ENCODE assay signal across 36 cellular contexts in genomic region chr1:150663322-150663721, GRCh38. TPM values are rescaled to one million over a fixed set of nuclear protein-coding genes. Genes with fewer than 3 reads are reported as not detected.
"Had no signal": no experiment of that assay in that cellular context is flagged by ENCODE, and none has a peak within 500 bp of the region (broad histone marks: within the 10 kb centered on the region; RNA-seq: fewer than 3 reads in every experiment).

No MANE protein-coding gene starts in this region.

- H3K4me3 Mint-ChIP-seq: activated CD4-positive, alpha-beta memory T cell treated with anti-CD3 and anti-CD28 coated beads for 36 hours; activated CD4-positive, alpha-beta T cell treated with anti-CD3 and anti-CD28 coated beads for 36 hours; activated CD4-positive, alpha-beta T cell treated with anti-CD3 and anti-CD28 coated beads, Interleukin-2, amount 10 ng/mL, durations not matched to agents 24 days and 14 days; activated CD8-positive, alpha-beta memory T cell treated with anti-CD3 and anti-CD28 coated beads, Interleukin-2, amount 10 ng/mL, durations not matched to agents 7 days and 5 days; activated CD8-positive, alpha-beta T cell treated with anti-CD3 and anti-CD28 coated beads, Interleukin-2, amount 10 ng/mL, durations not matched to agents 7 days and 5 days; activated naive CD4-positive, alpha-beta T cell treated with anti-CD3 and anti-CD28 coated beads, Interleukin-2, amount 10 ng/mL, durations not matched to agents 7 days and 5 days; activated naive CD8-positive, alpha-beta T cell; activated T-helper 1 cell treated with anti-CD3 and anti-CD28 coated beads, Interleukin-12 subunit alpha, Interleukin-12 subunit beta, Interleukin-2, Interleukin-4 antibody, amounts not matched to agents 30 ng/mL and 10 ng/mL and 1 ng/mL, durations not matched to agents 14 hours and 24 hours and 36 hours; central memory CD8-positive, alpha-beta T cell; dendritic cell treated with granulocyte-macrophage colony-stimulating factor and Interleukin-4, amounts not matched to agents 40 ng/mL and 50 ng/mL, for 4 days had no signal

- H3K4me1 Mint-ChIP-seq: activated CD8-positive, alpha-beta memory T cell treated with anti-CD3 and anti-CD28 coated beads, Interleukin-2, amount 10 ng/mL, durations not matched to agents 7 days and 5 days had no signal

- DNase-seq: activated CD4-positive, alpha-beta memory T cell treated with anti-CD3 and anti-CD28 coated beads for 36 hours; activated CD4-positive, alpha-beta T cell treated with anti-CD3 and anti-CD28 coated beads for 36 hours; activated CD4-positive, alpha-beta T cell treated with anti-CD3 and anti-CD28 coated beads, Interleukin-2, amount 10 ng/mL, durations not matched to agents 24 days and 14 days; activated CD4-positive, CD25-positive, alpha-beta regulatory T cell; activated CD4-positive, CD25-positive, alpha-beta regulatory T cell treated with anti-CD3 and anti-CD28 coated beads, Interleukin-2, amount 50 U/mL, for 72 hours; activated CD8-positive, alpha-beta memory T cell treated with anti-CD3 and anti-CD28 coated beads, Interleukin-2, amount 10 ng/mL, durations not matched to agents 7 days and 5 days; activated CD8-positive, alpha-beta memory T cell treated with anti-CD3 and anti-CD28 coated beads, Interleukin-2, amount 50 U/mL, for 4 hours; activated CD8-positive, alpha-beta T cell treated with anti-CD3 and anti-CD28 coated beads, Interleukin-2, amount 10 ng/mL, durations not matched to agents 7 days and 5 days; activated effector memory CD4-positive, alpha-beta T cell treated with anti-CD3 and anti-CD28 coated beads, Interleukin-2, amount 50 U/mL, for 16 hours; activated naive CD4-positive, alpha-beta T cell treated with anti-CD3 and anti-CD28 coated beads, Interleukin-2, amount 10 ng/mL, durations not matched to agents 7 days and 5 days; activated T-cell treated with anti-CD3 and anti-CD28 coated beads, Interleukin-2, amount 50 U/mL, for 1 hour; activated T-cell treated with anti-CD3 and anti-CD28 coated beads, Interleukin-2, amount 50 U/mL, for 48 hours; amniotic stem cell; anterior cingulate cortex; brain microvascular endothelial cell; dorsolateral prefrontal cortex; effector memory CD4-positive, alpha-beta T cell; erythroblast; foreskin keratinocyte; gastrocnemius medialis; glutamatergic neuron; heart left ventricle; T-helper 2 cell had no signal

- H3K9me3 ChIP-seq: esophagus muscularis mucosa, gastrocnemius medialis, heart left ventricle had no signal

- H3K27ac Mint-ChIP-seq: activated CD4-positive, alpha-beta memory T cell treated with anti-CD3 and anti-CD28 coated beads for 36 hours; activated CD4-positive, alpha-beta T cell treated with anti-CD3 and anti-CD28 coated beads for 36 hours; activated CD4-positive, alpha-beta T cell treated with anti-CD3 and anti-CD28 coated beads, Interleukin-2, amount 10 ng/mL, durations not matched to agents 24 days and 14 days; activated CD8-positive, alpha-beta memory T cell treated with anti-CD3 and anti-CD28 coated beads, Interleukin-2, amount 10 ng/mL, durations not matched to agents 7 days and 5 days; activated CD8-positive, alpha-beta T cell treated with anti-CD3 and anti-CD28 coated beads, Interleukin-2, amount 10 ng/mL, durations not matched to agents 7 days and 5 days; activated naive CD4-positive, alpha-beta T cell treated with anti-CD3 and anti-CD28 coated beads, Interleukin-2, amount 10 ng/mL, durations not matched to agents 7 days and 5 days; activated naive CD8-positive, alpha-beta T cell; activated T-helper 1 cell treated with anti-CD3 and anti-CD28 coated beads, Interleukin-12 subunit alpha, Interleukin-12 subunit beta, Interleukin-2, Interleukin-4 antibody, amounts not matched to agents 30 ng/mL and 10 ng/mL and 1 ng/mL, durations not matched to agents 14 hours and 24 hours and 36 hours; activated T-helper 2 cell treated with anti-CD3 and anti-CD28 coated beads, Interferon-gamma antibody, Interleukin-2, Interleukin-4, amounts not matched to agents 10 μg/mL and 5 μg/mL and 100 μg/mL, durations not matched to agents 14 hours and 24 hours and 36 hours; dendritic cell treated with granulocyte-macrophage colony-stimulating factor and Interleukin-4, amounts not matched to agents 40 ng/mL and 50 ng/mL, for 4 days had no signal

- FAIRE-seq: astrocyte, bronchial epithelial cell had no signal

- H3K4me3 ChIP-seq: coronary artery, dorsolateral prefrontal cortex, esophagus muscularis mucosa, gastrocnemius medialis, heart left ventricle had no signal

- H3K27me3 Mint-ChIP-seq: activated CD4-positive, alpha-beta memory T cell treated with anti-CD3 and anti-CD28 coated beads for 36 hours; activated CD4-positive, alpha-beta T cell treated with anti-CD3 and anti-CD28 coated beads for 36 hours; activated CD4-positive, alpha-beta T cell treated with anti-CD3 and anti-CD28 coated beads, Interleukin-2, amount 10 ng/mL, durations not matched to agents 24 days and 14 days; activated CD8-positive, alpha-beta memory T cell treated with anti-CD3 and anti-CD28 coated beads, Interleukin-2, amount 10 ng/mL, durations not matched to agents 7 days and 5 days; activated naive CD4-positive, alpha-beta T cell treated with anti-CD3 and anti-CD28 coated beads, Interleukin-2, amount 10 ng/mL, durations not matched to agents 7 days and 5 days; activated naive CD8-positive, alpha-beta T cell; central memory CD8-positive, alpha-beta T cell; dendritic cell treated with granulocyte-macrophage colony-stimulating factor and Interleukin-4, amounts not matched to agents 40 ng/mL and 50 ng/mL, for 4 days had no signal

- H3K27me3 ChIP-seq: brain microvascular endothelial cell, dorsolateral prefrontal cortex, esophagus muscularis mucosa, foreskin keratinocyte, gastrocnemius medialis, heart left ventricle had no signal

- H3K9me3 Mint-ChIP-seq: activated CD4-positive, alpha-beta memory T cell treated with anti-CD3 and anti-CD28 coated beads for 36 hours; activated CD4-positive, alpha-beta T cell treated with anti-CD3 and anti-CD28 coated beads, Interleukin-2, amount 10 ng/mL, durations not matched to agents 24 days and 14 days; activated naive CD4-positive, alpha-beta T cell treated with anti-CD3 and anti-CD28 coated beads, Interleukin-2, amount 10 ng/mL, durations not matched to agents 7 days and 5 days; activated T-helper 1 cell treated with anti-CD3 and anti-CD28 coated beads, Interleukin-12 subunit alpha, Interleukin-12 subunit beta, Interleukin-2, Interleukin-4 antibody, amounts not matched to agents 30 ng/mL and 10 ng/mL and 1 ng/mL, durations not matched to agents 14 hours and 24 hours and 36 hours; activated T-helper 2 cell treated with anti-CD3 and anti-CD28 coated beads, Interferon-gamma antibody, Interleukin-2, Interleukin-4, amounts not matched to agents 10 μg/mL and 5 μg/mL and 100 μg/mL, durations not matched to agents 14 hours and 24 hours and 36 hours; central memory CD8-positive, alpha-beta T cell; dendritic cell treated with granulocyte-macrophage colony-stimulating factor and Interleukin-4, amounts not matched to agents 40 ng/mL and 50 ng/mL, for 4 days had no signal

- H3K4me1 ChIP-seq: esophagus muscularis mucosa, heart left ventricle had no signal

- H3K27ac ChIP-seq: brain microvascular endothelial cell, coronary artery, dorsolateral prefrontal cortex, esophagus muscularis mucosa, foreskin keratinocyte, gastrocnemius medialis, heart left ventricle had no signal

- ATAC-seq: activated CD4-positive, alpha-beta T cell treated with anti-CD3 and anti-CD28 coated beads for 36 hours; activated CD8-positive, alpha-beta memory T cell treated with anti-CD3 and anti-CD28 coated beads, Interleukin-2, amount 10 ng/mL, durations not matched to agents 7 days and 5 days; activated CD8-positive, alpha-beta T cell treated with anti-CD3 and anti-CD28 coated beads, Interleukin-2, amount 10 ng/mL, durations not matched to agents 7 days and 5 days; foreskin keratinocyte; gastrocnemius medialis; heart left ventricle had no signal

RNA-seq across cellular contexts. Expression of gene HORMAD1, which starts 57.4 kb away (rescaled TPM):
- total RNA-seq: activated CD4-positive, alpha-beta memory T cell treated with anti-CD3 and anti-CD28 coated beads for 36 hours; activated CD4-positive, alpha-beta T cell treated with anti-CD3 and anti-CD28 coated beads, Interleukin-2, amount 10 ng/mL, durations not matched to agents 24 days and 14 days; activated CD8-positive, alpha-beta memory T cell treated with anti-CD3 and anti-CD28 coated beads for 36 hours; activated T-helper 1 cell treated with anti-CD3 and anti-CD28 coated beads, Interleukin-12 subunit alpha, Interleukin-12 subunit beta, Interleukin-2, Interleukin-4 antibody, amounts not matched to agents 30 ng/mL and 10 ng/mL and 1 ng/mL, durations not matched to agents 14 hours and 24 hours and 36 hours; astrocyte; cardiac septum; cerebellum; foreskin keratinocyte; T-helper 1 cell treated with Interleukin-12 subunit alpha and Interleukin-12 subunit beta and Interleukin-4 antibody, amounts not matched to agents 30 ng/mL and 1 ng/mL, for 36 hours had no signal
- polyA plus RNA-seq: foreskin keratinocyte, heart left ventricle had no signal
